17 cellular contexts compared by ENCODE assay signal in the genomic region with DNA sequence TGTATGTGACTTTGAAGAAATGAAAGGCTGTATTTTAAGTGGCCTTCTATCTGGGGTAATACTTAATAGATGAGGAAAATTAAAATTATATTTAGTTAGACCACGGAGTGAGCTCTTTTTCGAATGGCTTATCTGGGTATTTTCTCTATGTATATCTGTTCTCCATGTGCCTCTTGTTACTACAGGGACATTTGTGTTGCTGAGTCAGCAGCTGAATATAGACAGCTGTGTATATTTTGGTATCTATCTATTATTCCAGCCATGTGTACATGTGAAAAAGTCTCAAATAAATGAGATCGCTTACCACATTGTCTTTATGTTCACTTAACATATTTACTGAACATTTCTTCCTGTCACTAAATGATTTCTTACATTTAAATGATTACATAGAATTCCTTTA. TPM values are rescaled to one million over a fixed set of nuclear protein-coding genes. Genes with fewer than 3 reads are reported as not detected.
A peak's percentile ranks its signal among the peaks of the same experiment; 100 is the strongest.
DNase-seq lines count a peak whose midpoint lies in the region; ATAC-seq, FAIRE-seq and TF ChIP-seq lines count a peak whose summit lies in the region.
"Had no signal": no experiment of that assay in that cellular context is flagged by ENCODE, and none has a peak within 500 bp of the region (broad histone marks: within the 10 kb centered on the region; RNA-seq: fewer than 3 reads in every experiment).

No MANE protein-coding gene starts in this region.

- dilution Hi-C loops in IMR-90 (cut with HindIII; ENCODE audit: low sequenced_read_pairs, unreplicated experiment), result no loop called here

- H3K79me1 ChIP-seq in IMR-90 (ENCODE audit: low read depth in 1 of 2, low read length in 2 of 2), result peaks cover 30 to 34% of the 10 kb centered on the region in 2 experiments; a peak in 2 of 4 replicates

- H3K9ac ChIP-seq in IMR-90 (ENCODE audit: low read depth, low read length) (no peak overlapping the region), smooth muscle cell (ENCODE audit: low read depth) (no peak overlapping the region)

- DNase-seq in IMR-90 (peak; percentile 22), RPMI7951 (ENCODE audit: low read depth) (peak; percentile 42), smooth muscle cell (lab: John Stamatoyannopoulos, UW; ENCODE audit: unreplicated experiment) (no peak), NCI-H446 treated with DMSO at 0.1 percent for 48 hours (lab: John Stamatoyannopoulos, UW) (no peak), pons (ENCODE audit: low spot score) (no peak)
- DNase-seq: AML-193; Caco-2; CD4-positive, alpha-beta T cell; GOT3; H9 had no signal

- no peak for TF ChIP-seq RAD21 in IMR-90 (IDR thresholded peaks at IDR 0.05; ENCODE audit: low read length)

- H3K4ac ChIP-seq in IMR-90 (ENCODE audit: low read depth, low read length), result no peak overlapping the region

- H3K9me3 ChIP-seq in IMR-90 (ENCODE audit: control insufficient read depth, insufficient read depth, low read length) (no peaks in the 10 kb centered on the region), smooth muscle cell (replicated peaks; ENCODE audit: low read depth) (no peaks in the 10 kb centered on the region)
- H3K9me3 ChIP-seq: Caco-2 had no signal

- H4K5ac ChIP-seq in IMR-90 (ENCODE audit: low read depth, low read length), result no peak overlapping the region

- intact Hi-C loops in IMR-90 (cut with micrococcal nuclease), result no loop called here

- no peak for ATAC-seq in IMR-90 (ENCODE audit: low read depth)
- no peak for ATAC-seq in GM18870 (IDR thresholded peaks at IDR 0.05; ENCODE audit: unreplicated experiment)

- H2BK15ac ChIP-seq in IMR-90 (ENCODE audit: low read depth, low read length), result no peak overlapping the region

- no peaks in the 10 kb centered on the region for H3K27me3 ChIP-seq in IMR-90 (ENCODE audit: control insufficient read depth, insufficient read depth, low read length)
- no peaks in the 10 kb centered on the region for H3K27me3 ChIP-seq in smooth muscle cell (ENCODE audit: low read depth)

- H2AK9ac ChIP-seq in IMR-90 (replicated peaks; ENCODE audit: low read depth, low read length, poor library complexity), result no peak overlapping the region

- H3K79me2 ChIP-seq in smooth muscle cell (ENCODE audit: low read depth), result peaks cover 71% of the 10 kb centered on the region

- no TSS peak for BruUV-seq in IMR-90 (replicated peaks; lab: Mats Ljungman, UMichigan)

- H2AK5ac ChIP-seq in IMR-90 (ENCODE audit: low read depth, low read length), result no peak overlapping the region

- no peak overlapping the region for H3K56ac ChIP-seq in IMR-90 (ENCODE audit: extremely low read depth, insufficient read depth, low read length)

- no peak overlapping the region for H2BK120ac ChIP-seq in IMR-90 (ENCODE audit: low read depth, low read length)

- in situ Hi-C loops in IMR-90 (cut with MboI; ENCODE audit: low sequenced_read_pairs), result no loop called here

- no peak overlapping the region for H3K27ac ChIP-seq in IMR-90 (ENCODE audit: insufficient read depth, low read length)
- H3K27ac ChIP-seq in smooth muscle cell (ENCODE audit: low read depth), result peak overlapping the region; percentile 97
- H3K27ac ChIP-seq: C4-2B had no signal

- no peak overlapping the region for H3K14ac ChIP-seq in IMR-90 (replicated peaks; ENCODE audit: low read depth, low read length)

- peaks cover 17% of the 10 kb centered on the region for H3F3A ChIP-seq in smooth muscle cell (ENCODE audit: low read depth)

- H3K18ac ChIP-seq in IMR-90 (ENCODE audit: low read depth, low read length), result no peak overlapping the region

- H3K4me3 ChIP-seq in IMR-90 (ENCODE audit: insufficient read depth, low read depth, low read length), result no peak overlapping the region
- H3K4me3 ChIP-seq in smooth muscle cell, result no peak overlapping the region

- H3K4me2 ChIP-seq in IMR-90 (ENCODE audit: low read depth, low read length) (no peak overlapping the region), smooth muscle cell (peak overlapping the region; percentile 73)

- H3K9me1 ChIP-seq in IMR-90 (ENCODE audit: insufficient read depth, low read length), result 0 out of 2 replicates have a peak, but pooled peaks cover 2% of the 10 kb centered on the region

- H4K20me1 ChIP-seq in IMR-90 (ENCODE audit: insufficient read depth, low read length), result no peaks in the 10 kb centered on the region
- peaks cover under 1% of the 10 kb centered on the region for H4K20me1 ChIP-seq in smooth muscle cell (ENCODE audit: low read depth)

- TF ChIP-seq CTCF in IMR-90 (conservative IDR thresholded peaks at IDR 0.05; ENCODE audit: low read depth, low read length) (no peak), smooth muscle cell (IDR thresholded peaks at IDR 0.05; ENCODE audit: borderline replicate concordance, insufficient read depth, poor library complexity, severe bottlenecking) (no peak)

- H2AFZ ChIP-seq in IMR-90 (replicated peaks; ENCODE audit: low read length, poor library complexity) (no peak overlapping the region), smooth muscle cell (ENCODE audit: low read depth) (no peak overlapping the region)

- H4K8ac ChIP-seq in IMR-90 (ENCODE audit: low read depth in 2 of 2, low read length in 2 of 2), result no peak overlapping the region

- CTCF ChIA-PET in IMR-90 (lab: Yijun Ruan, JAX), result no interaction called here

- H2BK5ac ChIP-seq in IMR-90 (ENCODE audit: low read depth, low read length, poor library complexity, severe bottlenecking), result no peak overlapping the region

- POLR2A ChIA-PET in IMR-90 (lab: Charles Lee; ENCODE audit: unreplicated experiment), result no interaction called here

- H4K91ac ChIP-seq in IMR-90 (ENCODE audit: insufficient read depth, low read depth, low read length), result no peak overlapping the region

- H3K36me3 ChIP-seq in IMR-90 (ENCODE audit: control insufficient read depth, insufficient read depth, low read length), result no peaks in the 10 kb centered on the region
- H3K36me3 ChIP-seq in smooth muscle cell (ENCODE audit: low read depth), result no peaks in the 10 kb centered on the region

- peak; percentile 55 for FAIRE-seq in islet of Langerhans (lab: Jason Lieb, UNC)
- FAIRE-seq: A204.1, D721Med, G401.6, GM12891 had no signal

- H3K4me1 ChIP-seq in IMR-90 (ENCODE audit: control insufficient read depth, insufficient read depth, low read length) (peaks cover 7% of the 10 kb centered on the region), smooth muscle cell (ENCODE audit: low read depth) (peaks cover 30% of the 10 kb centered on the region)

- no peak overlapping the region for H3K23ac ChIP-seq in IMR-90 (ENCODE audit: low read depth, low read length)

- TF ChIP-seq POLR2A in IMR-90 (IDR thresholded peaks at IDR 0.05; ENCODE audit: low read depth, low read length), result no peak

- WGBS in IMR-90 (ENCODE audit: extremely low coverage in 2 of 2, insufficient read length in 1 of 2), 2 experiments, result no CpG with 5 or more reads among the region's 3 CpGs
- WGBS in smooth muscle cell (ENCODE audit: low lambda C conversion rate), result 47% methylated on average over 3 of the region's 3 CpGs

- H2BK20ac ChIP-seq in IMR-90 (ENCODE audit: low read depth, low read length), result no peak overlapping the region

TF ChIP-seq in IMR-90, 13 proteins besides CTCF, POLR2A, EP300 and RAD21:
- TF ChIP-seq BHLHE40 (IDR thresholded peaks at IDR 0.05; ENCODE audit: low read depth, low read length) (no peak), MAZ (IDR thresholded peaks at IDR 0.05; ENCODE audit: borderline replicate concordance, low read depth, low read length) (no peak), MAFK (IDR thresholded peaks at IDR 0.05; ENCODE audit: low read depth, low read length) (peak; percentile 88)

RNA-seq across cellular contexts. Expression of a gene that starts 57.2 kb away (rescaled TPM):
- 37.1 and 47.8 TPM in 2 replicates for total RNA-seq in IMR-90 (2012; rRNA removed)
- polyA plus RNA-seq in IMR-90 (2012; rRNA removed), result 19.4 and 22.8 TPM in 2 replicates
- 7.1 and 11.5 TPM in 2 replicates for polyA plus RNA-seq in IMR-90 (2012; cell fraction: cytosol; rRNA removed)
- 2.3 and 6.7 TPM in 2 replicates for polyA plus RNA-seq in IMR-90 (2012; cell fraction: nucleus; rRNA removed; ENCODE audit: low replicate concordance)
- total RNA-seq in RPMI7951 (2014; rRNA removed; shearing (Covaris generic)), result 26.3 and 30.9 TPM in 2 replicates
- total RNA-seq in smooth muscle cell, result 116 and 126 TPM in 2 replicates
- 71.0 and 84.7 TPM in 2 replicates for polyA plus RNA-seq in smooth muscle cell

Comparison
In these comparisons a context has a peak if more than half of its experiments do, and no peak if none do; other contexts are left out.
1. DNase-seq: peak in IMR-90 (single experiment) and RPMI7951 (single experiment); none in smooth muscle cell (single experiment), NCI-H446 treated with DMSO at 0.1 percent for 48 hours (single experiment) and pons (single experiment).